Comparison of ENCODE assay signal across 8 cellular contexts in the genomic region with DNA sequence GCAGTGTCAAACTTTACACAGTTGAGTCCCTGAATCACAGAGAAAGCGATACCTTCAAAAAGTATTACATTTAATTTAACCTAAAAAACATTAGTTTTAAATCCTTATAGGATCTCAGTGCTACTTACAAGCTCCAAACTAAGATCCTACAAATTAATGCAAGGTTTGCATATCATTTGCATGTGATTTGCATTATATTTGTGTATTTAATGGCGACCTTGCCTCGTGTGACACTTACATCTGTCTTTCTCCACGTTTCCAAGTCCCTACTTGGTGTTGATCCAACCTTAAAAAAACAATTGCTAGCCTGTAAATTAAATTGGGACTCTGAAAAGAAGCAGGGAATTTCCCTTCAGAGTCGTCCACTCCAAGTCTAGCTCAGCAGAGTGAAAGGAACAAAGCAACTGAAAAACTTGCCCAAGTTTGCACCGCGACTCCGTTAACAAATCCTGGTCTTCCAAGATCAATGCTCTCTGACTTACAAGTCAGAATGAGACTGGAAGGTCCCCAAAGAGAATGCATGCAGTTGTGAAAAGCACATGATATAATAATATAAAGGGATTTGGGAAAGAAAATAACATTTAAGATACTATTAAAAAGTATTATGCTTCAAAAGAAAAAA. TPM values are rescaled to one million over a fixed set of nuclear protein-coding genes. Genes with fewer than 3 reads are reported as not detected.
DNase-seq lines count a peak whose midpoint lies in the region; ATAC-seq, FAIRE-seq and TF ChIP-seq lines count a peak whose summit lies in the region.

No MANE protein-coding gene starts in this region.

- peaks cover 39% of the 10 kb centered on the region for H3K79me2 ChIP-seq in DND-41 (ENCODE audit: insufficient read depth, low read length)
- peaks cover 41% of the 10 kb centered on the region for H3K79me2 ChIP-seq in OCI-LY7 (ENCODE audit: insufficient read depth, low read depth, low read length)

- H3K9me3 ChIP-seq in DND-41 (ENCODE audit: insufficient read depth, low read length, severe bottlenecking) (no peaks in the 10 kb centered on the region), OCI-LY7 (ENCODE audit: low read length) (peaks cover 18% of the 10 kb centered on the region; the same call in 1 of the 2 replicates), pancreas (no peaks in the 10 kb centered on the region)

- H3K36me3 Mint-ChIP-seq in endothelial cell (ENCODE audit: low read depth, unreplicated experiment): no peaks in the 10 kb centered on the region

- H3K4me3 ChIP-seq in DND-41 (ENCODE audit: low read depth in 1 of 2, low read length in 2 of 2) (peak overlapping the region in 1 of 2 experiments; percentile 83; a peak in 2 of 4 replicates), OCI-LY7 (ENCODE audit: low read depth, low read length, poor library complexity, severe bottlenecking) (peak overlapping the region; percentile 55), pancreas (peak overlapping the region in 2 of 4 donors; percentile 21 to 70)

- no peaks in the 10 kb centered on the region for H3K9me3 Mint-ChIP-seq in endothelial cell (ENCODE audit: unreplicated experiment)

- DNase-seq in DND-41: no peak
- DNase-seq in OCI-LY7 (ENCODE audit: low spot score): no peak
- no peak for DNase-seq in endothelial cell (ENCODE audit: low spot score)
- peak in 2 of 6 donors; percentile 13 to 27 for DNase-seq in pancreas
- no peak for DNase-seq in iPS-NIHi11 (ENCODE audit: low spot score)
- DNase-seq in NCI-H2081 treated with DMSO at 0.1 percent for 48 hours (lab: John Stamatoyannopoulos, UW): no peak

- H3K4me1 Mint-ChIP-seq in endothelial cell (ENCODE audit: unreplicated experiment): peaks cover 12% of the 10 kb centered on the region

- H3K9ac ChIP-seq in DND-41 (ENCODE audit: low read depth, low read length): no peak overlapping the region

- H3K36me3 ChIP-seq in DND-41 (ENCODE audit: insufficient read depth, low read length) (no peaks in the 10 kb centered on the region), OCI-LY7 (ENCODE audit: insufficient read depth, low read length) (peaks cover 7% of the 10 kb centered on the region), pancreas (no peaks in the 10 kb centered on the region)

- H4K20me1 ChIP-seq in DND-41 (ENCODE audit: insufficient read depth, low read length) (peaks cover 22% of the 10 kb centered on the region), OCI-LY7 (ENCODE audit: insufficient read depth, low read length) (peaks cover 15% of the 10 kb centered on the region; the same call in 1 of the 2 replicates)

- WGBS in pancreas, 2 donors: 5 to 9% methylated on average over 8 of the region's 8 CpGs

- H2AFZ ChIP-seq in DND-41 (ENCODE audit: low read depth, low read length) (0 out of 2 replicates have a peak overlapping the region, but pooled peaks have one; percentile 8), OCI-LY7 (ENCODE audit: low read length) (peak overlapping the region; percentile 11; the same call in 1 of the 2 replicates)

- BruUV-seq in OCI-LY7 (replicated peaks; lab: Mats Ljungman, UMichigan): no TSS peak

- H3K9me2 ChIP-seq in OCI-LY7 (ENCODE audit: insufficient read depth, low read length): no peaks in the 10 kb centered on the region

- intact Hi-C loops in OCI-LY7 (cut with micrococcal nuclease; ENCODE audit: unreplicated experiment) (loop anchor here (2.0 kb wide), 1 partner anchor 24 kb away; a partner anchor contains a TSS), pancreas (cut with DNase I) (loop anchor here in 1 of 3 donors (10.0 kb wide), 1 partner anchor 50 kb away; no protein-coding TSS in a partner anchor)

- CTCF ChIA-PET in OCI-LY7 (lab: Charles Lee; ENCODE audit: unreplicated experiment): interaction anchor here (0.9 kb wide), 1 partner anchor 12 kb away, joined by 4 read pairs; no protein-coding TSS in a partner anchor

- FAIRE-seq in pancreas (lab: Jason Lieb, UNC): no peak

- H3K27ac ChIP-seq in DND-41 (ENCODE audit: low read length): no peak overlapping the region
- peak overlapping the region; percentile 2 for H3K27ac ChIP-seq in OCI-LY7 (ENCODE audit: low read depth, low read length, poor library complexity, severe bottlenecking)
- peak overlapping the region; percentile 29 to 68 (median 66) for H3K27ac ChIP-seq in pancreas

- H3K4me2 ChIP-seq in DND-41 (ENCODE audit: insufficient read depth, low read length) (peak overlapping the region; percentile 69), OCI-LY7 (ENCODE audit: low read length) (peak overlapping the region; percentile 59)

- peaks cover 38% of the 10 kb centered on the region for H3K4me1 ChIP-seq in DND-41 (ENCODE audit: insufficient read depth, low read length)
- peaks cover 34% of the 10 kb centered on the region for H3K4me1 ChIP-seq in OCI-LY7 (ENCODE audit: insufficient read depth, low read length, poor library complexity, severe bottlenecking)
- H3K4me1 ChIP-seq in pancreas: peaks cover 0 to 14% (median 4%) of the 10 kb centered on the region in 3 donors

- H3K27me3 ChIP-seq in DND-41 (ENCODE audit: insufficient read depth, low read length, poor library complexity) (peaks cover 6% of the 10 kb centered on the region), pancreas (no peaks in the 10 kb centered on the region)

- TF ChIP-seq CTCF in DND-41 (IDR thresholded peaks at IDR 0.05; ENCODE audit: borderline replicate concordance, extremely low read depth, low read length, poor library complexity, severe bottlenecking) (no peak), OCI-LY7 (conservative IDR thresholded peaks at IDR 0.05; ENCODE audit: low read length) (no peak), endothelial cell (IDR thresholded peaks at IDR 0.05; ENCODE audit: unreplicated experiment) (no peak), pancreas (IDR thresholded peaks at IDR 0.05) (no peak)

- peak overlapping the region; percentile 89 for H3K4me3 Mint-ChIP-seq in endothelial cell (ENCODE audit: unreplicated experiment)

- POLR2A ChIA-PET in OCI-LY7 (lab: Charles Lee): interaction anchor here (0.6 to 9.3 kb wide), 20 partner anchors 9 to 56 kb away, joined by 3 to 124 read pairs (median 6); a partner anchor contains a TSS

- peaks cover 6% of the 10 kb centered on the region for H3K27me3 Mint-ChIP-seq in endothelial cell (ENCODE audit: unreplicated experiment)

- ATAC-seq in DND-41 (ENCODE audit: insufficient read depth, low read depth) (no peak), pancreas (peak; percentile 6 to 25 (median 22)), HG03175 (IDR thresholded peaks at IDR 0.05; ENCODE audit: unreplicated experiment) (no peak), GM19395 (IDR thresholded peaks at IDR 0.05; ENCODE audit: unreplicated experiment) (no peak)

- H3K27ac Mint-ChIP-seq in endothelial cell (ENCODE audit: unreplicated experiment): peak overlapping the region; percentile 27

RNA-seq across cellular contexts. Expression of a gene that starts 0.7 kb away (rescaled TPM):
- total RNA-seq in OCI-LY7 (2014; rRNA removed; shearing (Covaris generic)): 29.9 and 40.4 TPM in 2 replicates
- total RNA-seq in OCI-LY7 (2022) (44.3 and 45.2 TPM in 2 replicates), endothelial cell (ENCODE audit: unreplicated experiment) (9.2 TPM), pancreas (10 to 100 TPM in 2 of 6 donors, 1 to 10 TPM in 4; 5.5 to 14.8 (median 8.5) TPM)
- 10 to 100 TPM in 1 of 2 donors, 1 to 10 TPM in 1; 5.3 to 12.3 TPM for polyA plus RNA-seq in pancreas

RNA-seq across cellular contexts. Expression of a gene that starts 23.8 kb away (rescaled TPM):
- total RNA-seq in OCI-LY7 (2014; rRNA removed; shearing (Covaris generic)): 41.0 and 43.3 TPM in 2 replicates
- total RNA-seq in OCI-LY7 (2022) (70.3 and 76.8 TPM in 2 replicates), endothelial cell (ENCODE audit: unreplicated experiment) (307 TPM), pancreas (10 to 100 TPM; 18.9 to 31.5 (median 19.8) TPM)
- 10 to 100 TPM in 1 of 2 donors, 1 to 10 TPM in 1; 3.5 to 10.4 TPM for polyA plus RNA-seq in pancreas

RNA-seq across cellular contexts. Expression of a gene that starts 56.9 kb away (rescaled TPM):
- 38.1 and 51.2 TPM in 2 replicates for total RNA-seq in OCI-LY7 (2014; rRNA removed; shearing (Covaris generic))
- total RNA-seq in OCI-LY7 (2022) (48.9 and 51.4 TPM in 2 replicates), endothelial cell (ENCODE audit: unreplicated experiment) (84.3 TPM), pancreas (10 to 100 TPM; 16.5 to 32.4 (median 28.4) TPM)
- polyA plus RNA-seq in pancreas: 10 to 100 TPM; 36.7 to 62.5 TPM

Comparison
In these comparisons a context has a peak if more than half of its experiments do, and no peak if none do; other contexts are left out.
1. ATAC-seq: peak in pancreas (4 of 4); none in DND-41 (single experiment), HG03175 (single experiment) and GM19395 (single experiment).